Comparison of ENCODE assay signal across 10 cellular contexts in the genomic region with DNA sequence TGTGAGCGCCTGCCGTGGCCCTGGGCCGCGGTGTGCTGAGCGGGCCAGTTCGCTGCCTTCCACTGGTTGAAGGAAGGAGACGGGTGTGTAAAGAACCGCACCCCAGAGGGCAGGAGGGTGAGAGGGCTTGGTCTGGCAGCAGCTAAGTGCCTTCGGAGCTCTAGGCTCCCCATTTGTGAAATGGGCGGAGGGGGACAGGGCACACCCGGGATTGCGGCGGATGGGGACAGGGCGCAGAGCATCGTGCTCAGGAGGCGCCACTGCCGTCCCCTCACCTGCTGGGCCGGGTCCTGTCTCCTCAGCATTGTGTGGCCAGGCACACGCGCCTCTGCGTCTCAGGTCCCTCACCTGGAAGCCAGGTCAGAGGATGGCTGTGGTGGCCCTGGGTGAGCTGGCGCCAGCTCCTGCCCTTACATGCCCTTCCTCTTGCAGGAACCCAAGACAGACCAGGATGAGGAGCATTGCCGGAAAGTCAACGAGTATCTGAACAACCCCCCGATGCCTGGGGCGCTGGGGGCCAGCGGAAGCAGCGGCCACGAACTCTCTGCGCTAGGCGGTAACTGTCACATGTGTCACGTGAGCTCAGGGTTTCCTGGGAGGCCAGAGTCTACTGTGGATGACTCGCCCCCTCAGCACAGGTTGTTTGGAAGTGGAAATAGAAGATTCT. TPM values are rescaled to one million over a fixed set of nuclear protein-coding genes. Genes with fewer than 3 reads are reported as not detected.
A peak's percentile ranks its signal among the peaks of the same experiment; 100 is the strongest.
DNase-seq lines count a peak whose midpoint lies in the region; ATAC-seq, FAIRE-seq and TF ChIP-seq lines count a peak whose summit lies in the region.
"Had no signal": no experiment of that assay in that cellular context is flagged by ENCODE, and none has a peak within 500 bp of the region (broad histone marks: within the 10 kb centered on the region; RNA-seq: fewer than 3 reads in every experiment).

No MANE protein-coding gene starts in this region.

- peaks cover 25% of the 10 kb centered on the region for H3F3A ChIP-seq in SK-N-SH (replicated peaks; ENCODE audit: insufficient read depth)

- POLR2A ChIA-PET in SK-N-SH (lab: Yijun Ruan, JAX) (interaction anchor here (0.7 to 1.9 kb wide), 3 partner anchors 60 to 81 kb away, joined by 3 to 5 read pairs (median 3); partner anchors contain the start of gene RPS21), GM12878 (lab: Charles Lee) (no interaction called here)

- H2AFZ ChIP-seq in SK-N-SH (ENCODE audit: low read depth) (no peak overlapping the region), GM12878 (ENCODE audit: control insufficient read depth, low read depth, low read length) (no peak overlapping the region)

- H3K4me2 ChIP-seq in SK-N-SH (peak overlapping the region; percentile 93; the same call in 1 of the 2 replicates), GM12878 (ENCODE audit: control insufficient read depth, insufficient read depth) (peak overlapping the region; percentile 91)

- TF ChIP-seq RAD21 in SK-N-SH (IDR thresholded peaks at IDR 0.05; ENCODE audit: low read length) (no peak), GM12878 (IDR thresholded peaks at IDR 0.05; ENCODE audit: insufficient read depth, low read depth, low read length) (no peak)

- RAD21 ChIA-PET in GM12878 (lab: Charles Lee; ENCODE audit: unreplicated experiment): no interaction called here

- H3K4me3 ChIP-seq in SK-N-SH (ENCODE audit: low read depth in 2 of 2, low read length in 1 of 2) (peak overlapping the region in 1 of 2 experiments; percentile 38; a peak in 1 of 4 replicates), GM12878 (no peak overlapping the region; the same call in 1 of the 2 replicates)

- peaks cover 7 to 26% of the 10 kb centered on the region in 2 experiments; a peak in 2 of 4 replicates for H3K4me1 ChIP-seq in SK-N-SH (ENCODE audit: control insufficient read depth in 1 of 2, insufficient read depth in 2 of 2, low read depth in 1 of 2, low read length in 1 of 2)
- peaks cover 10% of the 10 kb centered on the region for H3K4me1 ChIP-seq in GM12878 (ENCODE audit: control insufficient read depth, insufficient read depth, low read length)

- 77% methylated on average over 23 of the region's 33 CpGs for WGBS in SK-N-SH (ENCODE audit: low lambda C conversion rate)
- 93% methylated on average over 31 of the region's 33 CpGs for WGBS in GM12878 (ENCODE audit: insufficient coverage, insufficient replicate concordance, low lambda C conversion rate, missing lambda C conversion rate)

- no peaks in the 10 kb centered on the region for H3K9me2 ChIP-seq in SK-N-SH

- no peak; the same call in 1 of the 2 replicates for TF ChIP-seq POLR2A in GM12878 (IDR thresholded peaks at IDR 0.05; ENCODE audit: low read depth, low read length)

- TF ChIP-seq CTCF in SK-N-SH (IDR thresholded peaks at IDR 0.05) (no peak), GM12878 (IDR thresholded peaks at IDR 0.05 in 2 of 3, conservative IDR thresholded peaks at IDR 0.05 in 1 of 3; ENCODE audit: control insufficient read depth in 2 of 3, extremely low read depth in 1 of 3, insufficient read depth in 1 of 3, low read depth in 3 of 3, low read length in 3 of 3) (no peak)

- SMC1A ChIA-PET in GM12878 (lab: Charles Lee; ENCODE audit: uncharacterized antibody, unreplicated experiment): no interaction called here

- CTCF ChIA-PET in SK-N-SH (lab: Yijun Ruan, JAX) (interaction anchor here (0.8 to 4.8 kb wide), 5 partner anchors 13 to 104 kb away, joined by 3 to 28 read pairs (median 4); partner anchors contain the start of gene RPS21), GM12878 (lab: Yijun Ruan, JAX) (no interaction called here)

- in situ Hi-C loops in GM12878 (cut with MboI): loop anchor here (5.0 to 10.0 kb wide), 2 partner anchors 76 to 309 kb away; no protein-coding TSS in a partner anchor

- peaks cover 5 to 62% of the 10 kb centered on the region in 2 experiments for H3K36me3 ChIP-seq in SK-N-SH (replicated peaks in 1 of 2; ENCODE audit: control insufficient read depth in 1 of 2, insufficient read depth in 2 of 2, low read length in 1 of 2)
- peaks cover 15 to 26% of the 10 kb centered on the region in 2 experiments; a peak in 3 of 4 replicates for H3K36me3 ChIP-seq in GM12878 (ENCODE audit: control insufficient read depth in 2 of 2, insufficient read depth in 2 of 2, low read length in 1 of 2)

- H3K9ac ChIP-seq in SK-N-SH: no peak overlapping the region
- no peak overlapping the region for H3K9ac ChIP-seq in GM12878 (ENCODE audit: control insufficient read depth, insufficient read depth, low read length)

- H3K4me3 Mint-ChIP-seq in natural killer cell treated with Interleukin-12 subunit alpha and Interleukin-12 subunit beta and Interleukin-15 and Interleukin-18, amount 100 ng/mL, for 72 hours: peak overlapping the region; percentile 98

- no peaks in the 10 kb centered on the region for H3K27me3 ChIP-seq in SK-N-SH (ENCODE audit: insufficient read depth)
- H3K27me3 ChIP-seq in GM12878 (replicated peaks in 1 of 2; ENCODE audit: control insufficient read depth in 2 of 2, insufficient read depth in 2 of 2, low read length in 1 of 2): no peaks in the 10 kb centered on the region

- ATAC-seq in SK-N-SH treated with all-trans-retinoic acid at 6 μM for 48 hours (no peak), GM12878 (no peak)
- no peak for ATAC-seq in natural killer cell treated with Interleukin-12 subunit alpha and Interleukin-12 subunit beta and Interleukin-15 and Interleukin-18, amount 100 ng/mL, for 72 hours
- ATAC-seq: left colon had no signal

- TF ChIP-seq EP300 in SK-N-SH (IDR thresholded peaks at IDR 0.05; ENCODE audit: borderline replicate concordance in 1 of 2, low read depth in 1 of 2, low read length in 1 of 2) (no peak), GM12878 (IDR thresholded peaks at IDR 0.05; ENCODE audit: borderline replicate concordance in 1 of 2, control insufficient read depth in 1 of 2, low read depth in 2 of 2, low read length in 2 of 2) (no peak)

- FAIRE-seq in HTR-8/SVneo (lab: Jason Lieb, UNC) (peak; percentile 51), GM12878 (lab: Jason Lieb, UNC) (no peak)

- H3K79me2 ChIP-seq in SK-N-SH (ENCODE audit: insufficient read depth) (peaks cover 44% of the 10 kb centered on the region), GM12878 (ENCODE audit: control insufficient read depth, insufficient read depth, low read length) (peaks cover 34% of the 10 kb centered on the region)

- no peak overlapping the region; a peak in 1 of 4 replicates for H3K27ac ChIP-seq in SK-N-SH (ENCODE audit: low read depth in 2 of 2, low read length in 1 of 2)
- no peak overlapping the region for H3K27ac ChIP-seq in GM12878 (ENCODE audit: control insufficient read depth, insufficient read depth)

- BruUV-seq in GM12878 (replicated peaks; lab: Mats Ljungman, UMichigan): no TSS peak

- DNase-seq in SK-N-SH: no peak
- DNase-seq in HTR-8/SVneo (ENCODE audit: insufficient read length, low spot score): no peak
- no peak for DNase-seq in GM12878 (ENCODE audit: low read depth, low spot score)
- DNase-seq in natural killer cell treated with Interleukin-12 subunit alpha and Interleukin-12 subunit beta and Interleukin-15 and Interleukin-18, amount 100 ng/mL, for 72 hours (ENCODE audit: low spot score): peak; percentile 57
- DNase-seq in GOT3 (lab: John Stamatoyannopoulos, UW): no peak
- no peak for DNase-seq in NCI-H2171 (lab: John Stamatoyannopoulos, UW)
- no peak for DNase-seq in mesenteric fat pad (ENCODE audit: low spot score)
- DNase-seq: activated naive CD4-positive, alpha-beta T cell treated with Interleukin-2 at 50 U/mL for 16 hours; left colon had no signal

- H3K27ac Mint-ChIP-seq in natural killer cell treated with Interleukin-12 subunit alpha and Interleukin-12 subunit beta and Interleukin-15 and Interleukin-18, amount 100 ng/mL, for 72 hours: peak overlapping the region; percentile 44 to 50

- H3K9me3 Mint-ChIP-seq in natural killer cell treated with Interleukin-12 subunit alpha and Interleukin-12 subunit beta and Interleukin-15 and Interleukin-18, amount 100 ng/mL, for 72 hours: no peaks in the 10 kb centered on the region

- H3K27me3 Mint-ChIP-seq in natural killer cell treated with Interleukin-12 subunit alpha and Interleukin-12 subunit beta and Interleukin-15 and Interleukin-18, amount 100 ng/mL, for 72 hours: no peaks in the 10 kb centered on the region

- H3K9me3 ChIP-seq in SK-N-SH (no peaks in the 10 kb centered on the region), GM12878 (replicated peaks; ENCODE audit: control insufficient read depth, insufficient read depth, low read length) (no peaks in the 10 kb centered on the region)

- intact Hi-C loops in GM12878 (cut with micrococcal nuclease; ENCODE audit: unreplicated experiment): no loop called here

- peaks cover 20 to 32% of the 10 kb centered on the region in 2 donors for H3K4me1 Mint-ChIP-seq in natural killer cell treated with Interleukin-12 subunit alpha and Interleukin-12 subunit beta and Interleukin-15 and Interleukin-18, amount 100 ng/mL, for 72 hours (ENCODE audit: low read depth in 2 of 2)

- H3K36me3 Mint-ChIP-seq in natural killer cell treated with Interleukin-12 subunit alpha and Interleukin-12 subunit beta and Interleukin-15 and Interleukin-18, amount 100 ng/mL, for 72 hours: peaks cover 5% of the 10 kb centered on the region

- H4K20me1 ChIP-seq in SK-N-SH (ENCODE audit: insufficient read depth): peaks cover 53% of the 10 kb centered on the region
- peaks cover 13% of the 10 kb centered on the region for H4K20me1 ChIP-seq in GM12878 (ENCODE audit: control insufficient read depth, insufficient read depth)

RNA-seq across cellular contexts. Expression of gene ADRM1, which starts 3.1 kb away (rescaled TPM):
- polyA plus RNA-seq in SK-N-SH (2012; rRNA removed) (137 and 142 TPM in 2 replicates), GM12878 (2011; rRNA removed) (33.1 and 67.0 TPM in 2 replicates), GM12878 (2014; fragmentation: Illumina TruSeq; extraction: Trizol) (10.2 and 34.3 TPM in 2 replicates), GM12878 (2014; fragmentation: Nextera tagmentation; extraction: Ambion mirVana) (10 to 100 TPM in 1 of 2 experiments, 1 to 10 TPM in 1; 3.4 to 13.6 TPM), GM12878 (2014; rRNA removed) (150 and 181 TPM in 2 replicates), GM12878 (2016; fragmentation: Nextera tagmentation; extraction: Ambion mirVana) (100 to 1,000 TPM; 207 to 213 TPM)
- 77.3 and 106 TPM in 2 replicates for polyA plus RNA-seq in SK-N-SH (2012; cell fraction: cytosol; rRNA removed)
- polyA plus RNA-seq in SK-N-SH (2012; cell fraction: nucleus; rRNA removed): 122 and 167 TPM in 2 replicates
- total RNA-seq in GM12878 (2013; cell fraction: nucleolus; rRNA removed): 20.8 and 22.6 TPM in 2 replicates
- total RNA-seq in GM12878 (2014; rRNA removed) (148 and 160 TPM in 2 replicates), GM12878 (2014; rRNA removed; fragmentation: Illumina TruSeq; extraction: Trizol) (43.3 and 53.3 TPM in 2 replicates), GM12878 (2021) (117 and 125 TPM in 2 replicates), mesenteric fat pad (87.1 TPM)
- polyA plus RNA-seq in GM12878 (2011; ENCODE audit: low read depth): 17.4 TPM
- 84.8 and 158 TPM in 2 replicates for polyA plus RNA-seq in GM12878 (2011; cell fraction: cytosol; rRNA removed)
- 104 and 164 TPM in 2 replicates for polyA plus RNA-seq in GM12878 (2011; cell fraction: nucleus; rRNA removed)
- polyA plus RNA-seq in GM12878 (2012): 51.6 and 61.0 TPM in 2 replicates
- polyA minus RNA-seq in GM12878 (2011; rRNA and poly(A)+ RNA removed): 28.0 and 62.4 TPM in 2 replicates
- polyA minus RNA-seq in GM12878 (2011; cell fraction: cytosol; rRNA and poly(A)+ RNA removed): 30.9 and 42.4 TPM in 2 replicates
- polyA minus RNA-seq in GM12878 (2011; cell fraction: nucleus; rRNA and poly(A)+ RNA removed): 30.0 and 51.8 TPM in 2 replicates
- 100 to 1,000 TPM; 171 to 178 TPM for total RNA-seq in natural killer cell treated with Interleukin-12 subunit alpha and Interleukin-12 subunit beta and Interleukin-15 and Interleukin-18, amount 100 ng/mL, for 72 hours
